ENCODE assay signal across 6 cellular contexts in genomic region chr5:31732821-31733220, GRCh38.
DNase-seq lines count a peak whose midpoint lies in the region; ATAC-seq and TF ChIP-seq lines count a peak whose summit lies in the region.
"Not testable (repeated sequence)": the region's sequence is repeated elsewhere in the genome, so short reads cannot be mapped to it uniquely, and the experiment has no call there.

No MANE protein-coding gene starts in this region.

- peak overlapping the region; percentile 85 for H3K27ac ChIP-seq in cingulate gyrus (ENCODE audit: low read depth, low read length)
- H3K27ac ChIP-seq in left ventricle myocardium inferior (replicated peaks), result peak overlapping the region; percentile 69
- peak overlapping the region; percentile 75 for H3K27ac ChIP-seq in layer of hippocampus (ENCODE audit: low read depth, low read length)
- peak overlapping the region; percentile 51 for H3K27ac ChIP-seq in substantia nigra (ENCODE audit: low read depth, low read length, poor library complexity, severe bottlenecking)

- H3K4me3 Mint-ChIP-seq in T-helper 17 cell, result not testable (repeated sequence)

- H3K4me3 ChIP-seq in endocrine pancreas (ENCODE audit: control insufficient read depth, insufficient read depth, low read length); left ventricle myocardium inferior: not testable (repeated sequence)

- H3K27me3 ChIP-seq in endocrine pancreas (ENCODE audit: control insufficient read depth, insufficient read depth, low read length); left ventricle myocardium inferior (ENCODE audit: low read depth); layer of hippocampus (ENCODE audit: control insufficient read depth, insufficient read depth, low read length): not testable (repeated sequence)

- H3K36me3 Mint-ChIP-seq in T-helper 17 cell (ENCODE audit: low read depth), result not testable (repeated sequence)

- not testable (repeated sequence) for ATAC-seq in T-helper 17 cell

- H3K4me1 Mint-ChIP-seq in T-helper 17 cell, result peaks cover 14% of the 10 kb centered on the region

- intact Hi-C loops in left ventricle myocardium inferior (cut with micrococcal nuclease), result not testable (repeated sequence)

- TF ChIP-seq CTCF in left ventricle myocardium inferior (IDR thresholded peaks at IDR 0.05; ENCODE audit: borderline replicate concordance), result not testable (repeated sequence)

- H3K9me3 ChIP-seq in T-helper 17 cell (ENCODE audit: control insufficient read depth, low read length, poor library complexity, severe bottlenecking); endocrine pancreas (ENCODE audit: control insufficient read depth, low read length); left ventricle myocardium inferior (replicated peaks): not testable (repeated sequence)

- H3K27me3 Mint-ChIP-seq in T-helper 17 cell, result not testable (repeated sequence)

- peak overlapping the region; percentile 16 for H3K9ac ChIP-seq in endocrine pancreas (ENCODE audit: control insufficient read depth, insufficient read depth, low read length)

- not testable (repeated sequence) for DNase-seq in T-helper 17 cell; left ventricle myocardium inferior; substantia nigra (lab: John Stamatoyannopoulos, UW)

- H3K36me3 ChIP-seq in endocrine pancreas (ENCODE audit: control insufficient read depth, insufficient read depth, low read length); left ventricle myocardium inferior: not testable (repeated sequence)

- H3K27ac Mint-ChIP-seq in T-helper 17 cell, result peak overlapping the region; percentile 92

- H3K4me1 ChIP-seq in endocrine pancreas (ENCODE audit: control insufficient read depth, insufficient read depth, low read length) (peaks cover 16% of the 10 kb centered on the region), left ventricle myocardium inferior (peaks cover 86% of the 10 kb centered on the region)
